ENCODE assay signal across 16 cellular contexts in genomic region chr13:90055121-90055520, GRCh38.
A peak's percentile ranks its signal among the peaks of the same experiment; 100 is the strongest.
DNase-seq lines count a peak whose midpoint lies in the region; FAIRE-seq and TF ChIP-seq lines count a peak whose summit lies in the region.
"Had no signal": no experiment of that assay in that cellular context is flagged by ENCODE, and none has a peak within 500 bp of the region (broad histone marks: within the 10 kb centered on the region; RNA-seq: fewer than 3 reads in every experiment).

No MANE protein-coding gene starts in this region.

- POLR2A ChIA-PET in H1 (lab: Charles Lee; ENCODE audit: partially characterized antibody): no interaction called here

- DNase-seq in H54 (ENCODE audit: insufficient read length, low spot score) (no peak), NCI-H510A treated with DMSO at 0.1 percent for 48 hours (lab: John Stamatoyannopoulos, UW) (peak; percentile 67), H1 (ENCODE audit: low read depth in 1 of 2, low spot score in 2 of 2) (no peak), renal cortical epithelial cell (ENCODE audit: low read depth) (peak; percentile 46), ACHN (no peak), urothelium cell line (ENCODE audit: low spot score) (no peak), esophagus squamous epithelium (lab: John Stamatoyannopoulos, UW) (no peak)
- DNase-seq: activated effector memory CD4-positive, alpha-beta T cell treated with Interleukin-2 at 50 U/mL for 16 hours; amniotic stem cell; glutamatergic neuron; NCI-H1694 treated with DMSO at 0.1 percent for 48 hours; NCI-H524 treated with DMSO at 0.1 percent for 48 hours; T1000; testis had no signal

- H4K91ac ChIP-seq in H1 (replicated peaks; ENCODE audit: insufficient read length, low read length): no peak overlapping the region

- H2AFZ ChIP-seq in H1 (ENCODE audit: low read length): peak overlapping the region; percentile 90; the same call in 1 of the 2 replicates

- TF ChIP-seq RAD21 in H1 (IDR thresholded peaks at IDR 0.05 in 1 of 2, conservative IDR thresholded peaks at IDR 0.05 in 1 of 2; ENCODE audit: low read depth in 2 of 2, low read length in 2 of 2): no peak

- no peaks in the 10 kb centered on the region for H3K79me1 ChIP-seq in H1 (ENCODE audit: low read depth, low read length)

- no peaks in the 10 kb centered on the region for H3K79me2 ChIP-seq in H1 (ENCODE audit: control insufficient read depth in 1 of 2, insufficient read depth in 2 of 2, low read length in 2 of 2)

- no peak overlapping the region for H2BK120ac ChIP-seq in H1 (replicated peaks; ENCODE audit: low read depth, low read length)

- in situ Hi-C loops in ACHN (cut with HindIII; ENCODE audit: low pct_ligation_motif_present, low pct_unique_long_range_greater_than_20kb, low sequenced_read_pairs): no loop called here

- FAIRE-seq in H54 (lab: Jason Lieb, UNC) (peak; percentile 97), H1 (lab: Jason Lieb, UNC) (no peak), urothelium cell line (lab: Jason Lieb, UNC) (no peak)
- FAIRE-seq: endothelial cell of umbilical vein had no signal

- no peaks in the 10 kb centered on the region for H3K23me2 ChIP-seq in H1 (ENCODE audit: low read depth, low read length)

- no peak overlapping the region for H3K4me3 ChIP-seq in H1 (ENCODE audit: extremely low read depth in 1 of 4, insufficient read depth in 2 of 4, low read depth in 3 of 4, low read length in 4 of 4)
- H3K4me3 ChIP-seq in esophagus squamous epithelium: no peak overlapping the region
- H3K4me3 ChIP-seq: coronary artery, testis had no signal

- no peak overlapping the region for H3K14ac ChIP-seq in H1 (ENCODE audit: insufficient read length)

- no peak for TF ChIP-seq EP300 in H1 (IDR thresholded peaks at IDR 0.05; ENCODE audit: borderline replicate concordance in 1 of 2, low read depth in 2 of 2, low read length in 2 of 2)

- no peak overlapping the region for H2BK20ac ChIP-seq in H1 (ENCODE audit: low read length)

- H3K9me3 ChIP-seq in H1 (ENCODE audit: insufficient read depth in 2 of 2, low read depth in 1 of 2, low read length in 1 of 2): no peaks in the 10 kb centered on the region
- no peaks in the 10 kb centered on the region for H3K9me3 ChIP-seq in esophagus squamous epithelium
- H3K9me3 ChIP-seq: testis had no signal

- H3K23ac ChIP-seq in H1 (ENCODE audit: insufficient read length): no peak overlapping the region

- H3K4me1 ChIP-seq in H1 (replicated peaks in 1 of 4; ENCODE audit: control insufficient read depth in 3 of 4, insufficient read depth in 4 of 4, low read length in 3 of 4) (peaks cover 0 to 8% (median 1%) of the 10 kb centered on the region in 4 experiments; a peak in 2 of 7 replicates), esophagus squamous epithelium (no peaks in the 10 kb centered on the region)
- H3K4me1 ChIP-seq: testis had no signal

- TF ChIP-seq CTCF in H1 (IDR thresholded peaks at IDR 0.05; ENCODE audit: control extremely low read depth in 1 of 3, insufficient read depth in 1 of 3, low read depth in 1 of 3, low read length in 3 of 3) (no peak), esophagus squamous epithelium (IDR thresholded peaks at IDR 0.05) (no peak)

- no peak overlapping the region for H3K56ac ChIP-seq in H1 (replicated peaks; ENCODE audit: insufficient read length, low read depth, low read length)

- no peak overlapping the region for H2BK15ac ChIP-seq in H1 (ENCODE audit: low read length)

- H2BK12ac ChIP-seq in H1 (ENCODE audit: low read depth, low read length): no peak overlapping the region

- 59% methylated on average over 3 of the region's 3 CpGs; no CpG with 5 or more reads in 1 of the 2 experiments for WGBS in H1 (ENCODE audit: extremely low coverage in 1 of 2, insufficient coverage in 1 of 2, insufficient read length in 1 of 2, insufficient replicate concordance in 2 of 2, low coverage in 1 of 2, low lambda C conversion rate in 2 of 2, missing lambda C conversion rate in 1 of 2), 2 experiments
- WGBS in esophagus squamous epithelium, 2 donors: 34 to 49% methylated on average over 3 of the region's 3 CpGs

- H3K27me3 ChIP-seq in H1 (replicated peaks in 1 of 4; ENCODE audit: control insufficient read depth in 3 of 4, extremely low read depth in 1 of 4, insufficient read depth in 3 of 4, low read length in 3 of 4): no peaks in the 10 kb centered on the region
- no peaks in the 10 kb centered on the region for H3K27me3 ChIP-seq in esophagus squamous epithelium
- H3K27me3 ChIP-seq: testis had no signal

- no peak overlapping the region for H4K5ac ChIP-seq in H1 (ENCODE audit: insufficient read length, low read depth, low read length)

- no peak overlapping the region for H3K4ac ChIP-seq in H1 (replicated peaks; ENCODE audit: insufficient read length, low read depth, low read length)

- H2BK5ac ChIP-seq in H1 (ENCODE audit: low read depth, low read length): no peak overlapping the region

- H3K9ac ChIP-seq in H1 (replicated peaks in 1 of 4; ENCODE audit: extremely low read depth in 1 of 4, low read depth in 3 of 4, low read length in 3 of 4): no peak overlapping the region

- H3K36me3 ChIP-seq in H1 (ENCODE audit: control insufficient read depth in 2 of 4, insufficient read depth in 4 of 4, low read length in 3 of 4) (no peaks in the 10 kb centered on the region), esophagus squamous epithelium (no peaks in the 10 kb centered on the region)

- H2AK5ac ChIP-seq in H1 (ENCODE audit: low read depth, low read length): no peak overlapping the region

- intact Hi-C loops in esophagus squamous epithelium (cut with DNase I): no loop called here

- H3K27ac ChIP-seq in H1 (ENCODE audit: low read depth, low read length) (no peak overlapping the region), esophagus squamous epithelium (peak overlapping the region in 1 of 4 donors; percentile 10)
- H3K27ac ChIP-seq: coronary artery, testis had no signal

- CTCF ChIA-PET in H1 (lab: Charles Lee; ENCODE audit: partially characterized antibody): no interaction called here

- H4K8ac ChIP-seq in H1 (ENCODE audit: extremely low read depth, insufficient read depth, low read length): no peak overlapping the region

- TF ChIP-seq POLR2A in H54 (IDR thresholded peaks at IDR 0.05; ENCODE audit: low read depth, low read length): no peak
- TF ChIP-seq POLR2A in H1 (IDR thresholded peaks at IDR 0.05; ENCODE audit: control extremely low read depth in 1 of 2, low read depth in 2 of 2, low read length in 2 of 2): no peak
- TF ChIP-seq POLR2A in esophagus squamous epithelium (IDR thresholded peaks at IDR 0.05): no peak

- H3K4me2 ChIP-seq in H1 (ENCODE audit: insufficient read depth in 1 of 2, low read depth in 2 of 2, low read length in 2 of 2): no peak overlapping the region

- H3K18ac ChIP-seq in H1 (ENCODE audit: extremely low read depth, low read length): no peak overlapping the region

- H4K20me1 ChIP-seq in H1 (replicated peaks in 1 of 2; ENCODE audit: control insufficient read depth in 1 of 2, insufficient read depth in 2 of 2, low read length in 2 of 2): no peaks in the 10 kb centered on the region

TF ChIP-seq in H1, 55 proteins besides CTCF, POLR2A, EP300 and RAD21:
- no peak for TF ChIP-seq ATF2 (IDR thresholded peaks at IDR 0.05; ENCODE audit: low read length)
- no peak for TF ChIP-seq BACH1 (IDR thresholded peaks at IDR 0.05; ENCODE audit: low read length)
- no peak for TF ChIP-seq E2F6 (IDR thresholded peaks at IDR 0.05)
- no peak for TF ChIP-seq KDM5A (IDR thresholded peaks at IDR 0.05; ENCODE audit: low read length)
- TF ChIP-seq NRF1 (IDR thresholded peaks at IDR 0.05; ENCODE audit: low read depth, low read length): no peak
- TF ChIP-seq TEAD4 (IDR thresholded peaks at IDR 0.05; ENCODE audit: low read depth, low read length): no peak
- TF ChIP-seq SIX5 (IDR thresholded peaks at IDR 0.05; ENCODE audit: low read depth, low read length): no peak
- no peak for TF ChIP-seq PHF8 (conservative IDR thresholded peaks at IDR 0.05; ENCODE audit: low read depth, low read length)
- TF ChIP-seq POLR2AphosphoS5 (IDR thresholded peaks at IDR 0.05; ENCODE audit: low read depth, low read length): no peak
- no peak for TF ChIP-seq TCF12 (IDR thresholded peaks at IDR 0.05; ENCODE audit: low read depth, low read length)
- no peak for TF ChIP-seq TBP (IDR thresholded peaks at IDR 0.05; ENCODE audit: low read depth, low read length)
- no peak for TF ChIP-seq SIN3A (conservative IDR thresholded peaks at IDR 0.05 in 1 of 2, IDR thresholded peaks at IDR 0.05 in 1 of 2; ENCODE audit: low read depth in 1 of 2, low read length in 2 of 2)
- no peak for TF ChIP-seq HDAC6 (IDR thresholded peaks at IDR 0.05; ENCODE audit: low read depth, low read length)

Comparison
In these comparisons a context has a peak if more than half of its experiments do, and no peak if none do; other contexts are left out.
1. DNase-seq: peak in NCI-H510A treated with DMSO at 0.1 percent for 48 hours (single experiment) and renal cortical epithelial cell (single experiment); none in H54 (single experiment), H1 (0 of 2), ACHN (single experiment), urothelium cell line (single experiment) and esophagus squamous epithelium (single experiment).